18 cellular contexts compared by ENCODE assay signal in the genomic region with DNA sequence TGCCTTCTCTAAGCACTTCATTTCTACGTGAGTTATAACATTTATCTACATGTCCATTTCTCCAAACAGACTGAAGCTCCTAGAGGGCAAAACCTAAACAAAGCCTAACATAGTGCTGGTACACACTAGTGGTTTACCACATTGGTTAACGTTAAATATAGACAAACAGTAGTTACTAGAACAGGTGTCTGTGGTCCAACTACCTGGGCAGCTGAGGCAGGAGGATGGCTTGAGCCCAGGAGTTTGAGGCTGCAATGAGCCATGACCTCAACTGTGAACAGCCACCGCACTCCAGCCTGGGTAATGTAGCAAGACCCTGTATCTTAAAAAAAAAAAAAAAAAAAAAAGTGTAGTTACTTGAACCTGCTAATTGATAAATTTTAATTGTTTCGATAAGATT. TPM values are rescaled to one million over a fixed set of nuclear protein-coding genes. Genes with fewer than 3 reads are reported as not detected.
DNase-seq lines count a peak whose midpoint lies in the region; ATAC-seq and TF ChIP-seq lines count a peak whose summit lies in the region.
"Had no signal": no experiment of that assay in that cellular context is flagged by ENCODE, and none has a peak within 500 bp of the region (broad histone marks: within the 10 kb centered on the region; RNA-seq: fewer than 3 reads in every experiment).

No MANE protein-coding gene starts in this region.

- no peaks in the 10 kb centered on the region for H3K36me3 Mint-ChIP-seq in natural killer cell
- H3K36me3 Mint-ChIP-seq: IgD-negative memory B cell had no signal

- H3K4me3 Mint-ChIP-seq in natural killer cell = no peak overlapping the region
- H3K4me3 Mint-ChIP-seq: activated naive CD4-positive, alpha-beta T cell treated with anti-CD3 and anti-CD28 coated beads for 36 hours; IgD-negative memory B cell had no signal

- H3K36me3 ChIP-seq in BLaER1 (no peaks in the 10 kb centered on the region), KOPT-K1 (ENCODE audit: insufficient read depth, low read length) (no peaks in the 10 kb centered on the region), PC-9 (ENCODE audit: low read depth) (peaks cover 17% of the 10 kb centered on the region; the same call in 1 of the 2 replicates)
- H3K36me3 ChIP-seq: brain microvascular endothelial cell, pancreas, tibial artery had no signal

- peaks cover 56% of the 10 kb centered on the region for H3K4me1 ChIP-seq in BLaER1
- no peaks in the 10 kb centered on the region for H3K4me1 ChIP-seq in PC-9 (replicated peaks; ENCODE audit: insufficient read depth)

- no peak overlapping the region for H2AFZ ChIP-seq in PC-9

- CTCF ChIA-PET in PC-9 (lab: Charles Lee) = no interaction called here

- no peaks in the 10 kb centered on the region for H3K27me3 ChIP-seq in BLaER1
- H3K27me3 ChIP-seq in PC-9 (ENCODE audit: insufficient read depth, low read depth) = no peaks in the 10 kb centered on the region
- H3K27me3 ChIP-seq: brain microvascular endothelial cell, pancreas, tibial artery had no signal

- H3K9me3 ChIP-seq in BLaER1 (no peaks in the 10 kb centered on the region), KOPT-K1 (ENCODE audit: insufficient read depth, low read length, poor library complexity, severe bottlenecking) (no peaks in the 10 kb centered on the region), PC-9 (ENCODE audit: insufficient read depth, low read depth) (no peaks in the 10 kb centered on the region)
- H3K9me3 ChIP-seq: pancreas, tibial artery had no signal

- POLR2A ChIA-PET in PC-9 (lab: Charles Lee; ENCODE audit: unreplicated experiment) = no interaction called here

- no TSS peak for BruUV-seq in PC-9 (replicated peaks; lab: Mats Ljungman, UMichigan)

- ATAC-seq in GM19351 (IDR thresholded peaks at IDR 0.05; ENCODE audit: unreplicated experiment) = peak; percentile 39
- ATAC-seq in HG02870 (IDR thresholded peaks at IDR 0.05; ENCODE audit: unreplicated experiment) = peak; percentile 39
- no peak for ATAC-seq in natural killer cell
- ATAC-seq: pancreas had no signal

- intact Hi-C loops in PC-9 (cut with micrococcal nuclease; ENCODE audit: unreplicated experiment) = no loop called here
- intact Hi-C loops in natural killer cell (cut with micrococcal nuclease) = no loop called here

- H3K4me3 ChIP-seq in BLaER1 (no peak overlapping the region; the same call in 1 of the 2 replicates), PC-9 (no peak overlapping the region)
- H3K4me3 ChIP-seq: pancreas, tibial artery had no signal

- H3K27me3 Mint-ChIP-seq in natural killer cell (ENCODE audit: low read depth in 2 of 2) = peaks cover 0 to 2% of the 10 kb centered on the region in 2 donors
- H3K27me3 Mint-ChIP-seq: IgD-negative memory B cell had no signal

- TF ChIP-seq CTCF in PC-9 (conservative IDR thresholded peaks at IDR 0.05) (no peak), natural killer cell (IDR thresholded peaks at IDR 0.05) (no peak)

- no peak overlapping the region for H3K27ac Mint-ChIP-seq in natural killer cell
- H3K27ac Mint-ChIP-seq: activated naive CD4-positive, alpha-beta T cell treated with anti-CD3 and anti-CD28 coated beads for 36 hours; IgD-negative memory B cell had no signal

- in situ Hi-C loops in G401 (cut with HindIII; ENCODE audit: low sequenced_read_pairs) = no loop called here

- H3F3A ChIP-seq in PC-9 (ENCODE audit: insufficient read depth, low read depth) = no peaks in the 10 kb centered on the region

- peak overlapping the region; percentile 73 for H3K4me2 ChIP-seq in BLaER1
- no peak overlapping the region for H3K4me2 ChIP-seq in PC-9

- H3K79me2 ChIP-seq in PC-9 (ENCODE audit: low read depth) = peaks cover 66% of the 10 kb centered on the region

- H3K9ac ChIP-seq in BLaER1 = 0 out of 2 replicates have a peak overlapping the region, but pooled peaks have one; percentile 38

- DNase-seq in G401 (ENCODE audit: low spot score) (no peak), hepatic stellate cell (ENCODE audit: low spot score) (no peak), PC-9 (no peak), natural killer cell (no peak)
- DNase-seq: ACHN; activated naive CD4-positive, alpha-beta T cell treated with anti-CD3 and anti-CD28 coated beads for 36 hours; brain microvascular endothelial cell; effector CD8-positive, alpha-beta T cell; foreskin fibroblast; NCI-H1436; pancreas; stimulated activated CD4-positive, alpha-beta T cell treated with anti-CD3 and anti-CD28 coated beads, Interleukin-12 subunit alpha, Interleukin-12 subunit beta, amount 100 ng/mL, for 4 hours; tibial artery had no signal

- H3K27ac ChIP-seq in BLaER1 (peak overlapping the region; percentile 50), KOPT-K1 (ENCODE audit: low read depth, low read length, poor library complexity, severe bottlenecking) (peak overlapping the region; percentile 30), PC-9 (no peak overlapping the region)
- H3K27ac ChIP-seq: brain microvascular endothelial cell, tibial artery had no signal

- peaks cover 0 to 4% of the 10 kb centered on the region in 2 donors for H3K4me1 Mint-ChIP-seq in natural killer cell

- H3K9me2 ChIP-seq in PC-9 (ENCODE audit: insufficient read depth) = no peaks in the 10 kb centered on the region

- H4K20me1 ChIP-seq in BLaER1 (no peaks in the 10 kb centered on the region), PC-9 (ENCODE audit: insufficient read depth) (peaks cover 9% of the 10 kb centered on the region; the same call in 1 of the 2 replicates)

- peaks cover 0 to 2% of the 10 kb centered on the region in 2 donors for H3K9me3 Mint-ChIP-seq in natural killer cell
- H3K9me3 Mint-ChIP-seq: activated naive CD4-positive, alpha-beta T cell treated with anti-CD3 and anti-CD28 coated beads for 36 hours; IgD-negative memory B cell had no signal

RNA-seq across cellular contexts. Expression of a gene that starts 26.5 kb away (rescaled TPM):
- total RNA-seq in G401 (2014; rRNA removed; shearing (Covaris generic)) = not detected in 2 replicates
- 82.5 and 89.3 TPM in 2 replicates for total RNA-seq in PC-9 (2021)
- 1 to 10 TPM in 1 of 3 donors, under 1 TPM in 2; 0.14 to 1.2 (median 0.95) TPM for total RNA-seq in natural killer cell

Comparison
In these comparisons a context has a peak if more than half of its experiments do, and no peak if none do; other contexts are left out.
1. ATAC-seq: peak in GM19351 (single experiment) and HG02870 (single experiment); none in natural killer cell (0 of 3).
2. RNA of a gene that starts 26.5 kb away (total RNA-seq): 82.5 to 89.3 TPM in PC-9; 0.14 to 1.2 TPM in natural killer cell and not detected in G401; every median in the first group is over 10 times any median in the second.